ENCODE assay signal across 11 cellular contexts in genomic region chr1:16122361-16122881, GRCh38. TPM values are rescaled to one million over a fixed set of nuclear protein-coding genes. Genes with fewer than 3 reads are reported as not detected.
DNase-seq lines count a peak whose midpoint lies in the region; ATAC-seq, FAIRE-seq and TF ChIP-seq lines count a peak whose summit lies in the region.
"Had no signal": no experiment of that assay in that cellular context is flagged by ENCODE, and none has a peak within 500 bp of the region (broad histone marks: within the 10 kb centered on the region; RNA-seq: fewer than 3 reads in every experiment).

No MANE protein-coding gene starts in this region.

- TF ChIP-seq EP300 in SK-N-SH (IDR thresholded peaks at IDR 0.05; ENCODE audit: borderline replicate concordance in 1 of 2, low read depth in 1 of 2, low read length in 1 of 2): no peak

- H3K4me1 ChIP-seq in SK-N-SH (ENCODE audit: control insufficient read depth in 1 of 2, insufficient read depth in 2 of 2, low read depth in 1 of 2, low read length in 1 of 2) (peaks cover 1 to 10% of the 10 kb centered on the region in 2 experiments; a peak in 2 of 4 replicates), breast epithelium (no peaks in the 10 kb centered on the region)

- no peak for TF ChIP-seq RAD21 in SK-N-SH (IDR thresholded peaks at IDR 0.05; ENCODE audit: low read length)

- no peak for DNase-seq in SK-N-SH
- peak in 1 of 2 donors; percentile 52 for DNase-seq in breast epithelium (ENCODE audit: low spot score in 2 of 2)
- DNase-seq in left lobe of liver (ENCODE audit: low spot score): no peak
- no peak for DNase-seq in urothelium cell line (ENCODE audit: low spot score)
- no peak for DNase-seq in NCI-H2171 treated with DMSO at 0.1 percent for 48 hours (lab: John Stamatoyannopoulos, UW)
- no peak for DNase-seq in superior temporal gyrus (ENCODE audit: extremely low spot score)
- DNase-seq: NCI-H2081 treated with DMSO at 0.1 percent for 48 hours, stomach had no signal

- no peaks in the 10 kb centered on the region for H3K9me2 ChIP-seq in SK-N-SH

- TF ChIP-seq POLR2A in breast epithelium (IDR thresholded peaks at IDR 0.05): no peak

- 50% methylated on average over 1 of the region's 4 CpGs for WGBS in SK-N-SH (ENCODE audit: low lambda C conversion rate)

- H4K20me1 ChIP-seq in SK-N-SH (ENCODE audit: insufficient read depth): peaks cover 5% of the 10 kb centered on the region; the same call in 1 of the 2 replicates

- no peak overlapping the region for H3K4me2 ChIP-seq in SK-N-SH

- intact Hi-C loops in breast epithelium (cut with DNase I; ENCODE audit: low total_unique reads): no loop called here

- H3K9me3 ChIP-seq in SK-N-SH (no peaks in the 10 kb centered on the region), breast epithelium (no peaks in the 10 kb centered on the region)
- H3K9me3 ChIP-seq: stomach had no signal

- peak; percentile 30 for FAIRE-seq in urothelium cell line (lab: Jason Lieb, UNC)

- H3K4me3 ChIP-seq in SK-N-SH (ENCODE audit: low read depth in 2 of 2, low read length in 1 of 2) (no peak overlapping the region), breast epithelium (no peak overlapping the region)
- H3K4me3 ChIP-seq: stomach had no signal

- H3K27me3 ChIP-seq in SK-N-SH (ENCODE audit: insufficient read depth) (no peaks in the 10 kb centered on the region), breast epithelium (no peaks in the 10 kb centered on the region)
- H3K27me3 ChIP-seq: stomach had no signal

- no peak for TF ChIP-seq CTCF in SK-N-SH (IDR thresholded peaks at IDR 0.05)
- TF ChIP-seq CTCF in breast epithelium (IDR thresholded peaks at IDR 0.05): no peak

- ATAC-seq in SK-N-SH treated with all-trans-retinoic acid at 6 μM for 48 hours (peak; percentile 5; the same call in 2 of the 3 replicates), left lobe of liver (peak; percentile 53), HG03135 (IDR thresholded peaks at IDR 0.05; ENCODE audit: unreplicated experiment) (no peak)

- H3K36me3 ChIP-seq in SK-N-SH (replicated peaks in 1 of 2; ENCODE audit: control insufficient read depth in 1 of 2, insufficient read depth in 2 of 2, low read length in 1 of 2) (peaks cover 23 to 43% of the 10 kb centered on the region in 2 experiments), breast epithelium (no peaks in the 10 kb centered on the region)

- H3K79me2 ChIP-seq in SK-N-SH (ENCODE audit: insufficient read depth): no peaks in the 10 kb centered on the region

- no peak overlapping the region for H3K9ac ChIP-seq in SK-N-SH

- POLR2A ChIA-PET in SK-N-SH (lab: Yijun Ruan, JAX): no interaction called here

- no peak overlapping the region for H2AFZ ChIP-seq in SK-N-SH (ENCODE audit: low read depth)

- CTCF ChIA-PET in SK-N-SH (lab: Yijun Ruan, JAX): interaction anchor here (0.9 to 1.5 kb wide), 2 partner anchors 40 to 241 kb away, joined by 3 to 6 read pairs; no protein-coding TSS in a partner anchor

- peaks cover 42% of the 10 kb centered on the region for H3F3A ChIP-seq in SK-N-SH (replicated peaks; ENCODE audit: insufficient read depth)

- H3K27ac ChIP-seq in SK-N-SH (ENCODE audit: low read depth in 2 of 2, low read length in 1 of 2): no peak overlapping the region
- H3K27ac ChIP-seq in breast epithelium: peak overlapping the region; percentile 58 to 69

TF ChIP-seq in SK-N-SH treated with all-trans-retinoic acid at 6 μM for 48 hours, 23 proteins besides CTCF, POLR2A, EP300 and RAD21 (continues in another document):
- TF ChIP-seq TOX (CRISPR knock-in tag; IDR thresholded peaks at IDR 0.05; ENCODE audit: borderline replicate concordance): no peak
- TF ChIP-seq SNAI2 (CRISPR knock-in tag; IDR thresholded peaks at IDR 0.05): no peak
- no peak for TF ChIP-seq ZFP30 (CRISPR knock-in tag; IDR thresholded peaks at IDR 0.05)
- TF ChIP-seq BACH2 (CRISPR knock-in tag; IDR thresholded peaks at IDR 0.05; ENCODE audit: borderline replicate concordance): no peak
- no peak for TF ChIP-seq ESRRG (CRISPR knock-in tag; IDR thresholded peaks at IDR 0.05)
- TF ChIP-seq PATZ1 (CRISPR knock-in tag; IDR thresholded peaks at IDR 0.05; ENCODE audit: borderline replicate concordance): no peak
- no peak for TF ChIP-seq CSRNP3 (CRISPR knock-in tag; IDR thresholded peaks at IDR 0.05)
- no peak for TF ChIP-seq CSDC2 (CRISPR knock-in tag; IDR thresholded peaks at IDR 0.05)
- no peak for TF ChIP-seq PPARA (CRISPR knock-in tag; IDR thresholded peaks at IDR 0.05; ENCODE audit: borderline replicate concordance)
- TF ChIP-seq RARB (CRISPR knock-in tag; IDR thresholded peaks at IDR 0.05): no peak

TF ChIP-seq in SK-N-SH, 30 proteins besides CTCF, POLR2A, EP300 and RAD21 (continues in another document):
- TF ChIP-seq YY1 (IDR thresholded peaks at IDR 0.05; ENCODE audit: low read depth): no peak
- TF ChIP-seq RFX5 (IDR thresholded peaks at IDR 0.05; ENCODE audit: low read length): no peak
- no peak for TF ChIP-seq TCF12 (IDR thresholded peaks at IDR 0.05)
- no peak for TF ChIP-seq CHD2 (IDR thresholded peaks at IDR 0.05; ENCODE audit: low read length, partially characterized antibody)
- no peak for TF ChIP-seq GABPA (IDR thresholded peaks at IDR 0.05; ENCODE audit: low read depth)
- TF ChIP-seq IRF3 (IDR thresholded peaks at IDR 0.05; ENCODE audit: low read depth, low read length): no peak
- no peak for TF ChIP-seq MXI1 (IDR thresholded peaks at IDR 0.05; ENCODE audit: low read depth, low read length)
- TF ChIP-seq NRF1 (IDR thresholded peaks at IDR 0.05; ENCODE audit: low read depth, low read length): no peak
- no peak for TF ChIP-seq REST (IDR thresholded peaks at IDR 0.05; ENCODE audit: low read depth, low read length)
- TF ChIP-seq POLR2AphosphoS5 (IDR thresholded peaks at IDR 0.05; ENCODE audit: low read depth, low read length): no peak; the same call in 1 of the 2 replicates
- no peak for TF ChIP-seq NFIC (IDR thresholded peaks at IDR 0.05; ENCODE audit: borderline replicate concordance)
- TF ChIP-seq FOSL2 (IDR thresholded peaks at IDR 0.05; ENCODE audit: borderline replicate concordance, low read depth): no peak
- no peak for TF ChIP-seq MEF2A (IDR thresholded peaks at IDR 0.05; ENCODE audit: borderline replicate concordance, low read depth)
- TF ChIP-seq RCOR1 (IDR thresholded peaks at IDR 0.05; ENCODE audit: low read length): no peak
- no peak for TF ChIP-seq ZBTB33 (IDR thresholded peaks at IDR 0.05; ENCODE audit: borderline replicate concordance, low read depth)
- TF ChIP-seq JUND (IDR thresholded peaks at IDR 0.05): no peak

RNA-seq across cellular contexts. Expression of gene EPHA2, which starts 33.4 kb away (rescaled TPM):
- 82.2 and 126 TPM in 2 replicates for polyA plus RNA-seq in SK-N-SH (2012; rRNA removed)
- 47.2 and 71.1 TPM in 2 replicates for polyA plus RNA-seq in SK-N-SH (2012; cell fraction: cytosol; rRNA removed)
- 164 and 170 TPM in 2 replicates for polyA plus RNA-seq in SK-N-SH (2012; cell fraction: nucleus; rRNA removed)
- total RNA-seq in breast epithelium (10 to 100 TPM in 2 of 3 donors, 1 to 10 TPM in 1; 5.8 to 18.4 (median 16.7) TPM), left lobe of liver (6.5 TPM)
- total RNA-seq: activated T-helper 2 cell treated with anti-CD3 and anti-CD28 coated beads, Interferon-gamma antibody, Interleukin-2, Interleukin-4, amounts not matched to agents 10 μg/mL and 5 μg/mL and 100 μg/mL, durations not matched to agents 14 hours and 24 hours and 36 hours had no signal

RNA-seq across cellular contexts. Expression of gene FAM131C, which starts 49.0 kb away (rescaled TPM):
- 0.97 and 1.6 TPM in 2 replicates for polyA plus RNA-seq in SK-N-SH (2012; rRNA removed)
- 0.71 and 1.2 TPM in 2 replicates for polyA plus RNA-seq in SK-N-SH (2012; cell fraction: cytosol; rRNA removed)
- 0.95 and 2.1 TPM in 2 replicates for polyA plus RNA-seq in SK-N-SH (2012; cell fraction: nucleus; rRNA removed)
- total RNA-seq in breast epithelium (not detected), left lobe of liver (not detected)
- total RNA-seq: stomach had no signal

Comparison
In these comparisons a context has a peak if more than half of its experiments do, and no peak if none do; other contexts are left out.
1. H3K27ac ChIP-seq: peak in breast epithelium (2 of 2); none in SK-N-SH (0 of 2).